Comparison of ENCODE assay signal across 13 cellular contexts in the genomic region with DNA sequence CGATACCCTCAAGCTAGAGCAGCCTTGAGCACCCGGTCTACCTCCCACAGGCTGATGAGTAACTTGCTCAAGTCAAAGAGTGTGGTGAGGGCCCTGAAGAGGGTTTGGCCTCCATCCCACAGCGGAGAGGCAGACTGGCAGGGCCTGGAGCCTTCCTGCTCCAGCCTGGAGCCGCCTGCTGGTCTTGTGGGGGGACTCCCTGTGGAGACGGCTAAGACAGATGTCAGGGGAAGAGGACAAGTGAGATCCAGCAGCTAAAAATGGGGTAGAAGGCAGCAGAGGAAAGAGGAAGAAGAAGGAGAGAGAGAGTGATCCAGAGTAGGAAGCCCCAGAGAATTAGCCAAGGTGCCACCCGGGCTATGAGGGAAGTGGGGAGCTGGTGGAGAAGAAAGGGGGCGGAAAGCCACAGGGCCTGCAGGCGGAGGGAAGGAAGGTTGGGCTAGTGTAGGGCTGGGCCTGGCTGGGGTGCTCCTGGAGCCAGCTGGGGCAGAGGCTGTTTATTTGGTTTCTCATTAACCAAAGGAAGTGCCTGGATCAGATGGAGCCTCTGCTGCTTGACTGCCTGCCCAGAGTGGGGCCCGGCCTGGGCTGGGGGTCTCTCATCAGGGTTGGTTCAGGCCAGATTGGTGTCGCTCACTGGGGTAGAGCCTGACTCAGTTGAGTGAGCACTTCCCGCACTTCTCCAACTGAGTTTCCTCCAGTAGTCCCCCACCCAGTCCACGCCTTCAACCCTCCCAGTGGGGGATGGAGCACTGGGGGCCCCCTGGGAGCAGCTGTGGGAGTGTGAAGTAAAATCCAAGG. TPM values are rescaled to one million over a fixed set of nuclear protein-coding genes. Genes with fewer than 3 reads are reported as not detected.
A peak's percentile ranks its signal among the peaks of the same experiment; 100 is the strongest.
DNase-seq lines count a peak whose midpoint lies in the region; ATAC-seq and TF ChIP-seq lines count a peak whose summit lies in the region.
"Had no signal": no experiment of that assay in that cellular context is flagged by ENCODE, and none has a peak within 500 bp of the region (broad histone marks: within the 10 kb centered on the region; RNA-seq: fewer than 3 reads in every experiment).

No MANE protein-coding gene starts in this region.

- no peak for TF ChIP-seq POLR2A in esophagus squamous epithelium (IDR thresholded peaks at IDR 0.05)

- H3K27me3 Mint-ChIP-seq in naive thymus-derived CD4-positive, alpha-beta T cell, result no peaks in the 10 kb centered on the region
- peaks cover 2% of the 10 kb centered on the region; the same call in 1 of the 2 replicates for H3K27me3 Mint-ChIP-seq in HFFc6 (ENCODE audit: insufficient read depth)
- H3K27me3 Mint-ChIP-seq: naive B cell had no signal

- no peaks in the 10 kb centered on the region for H3K9me3 ChIP-seq in esophagus squamous epithelium
- no peaks in the 10 kb centered on the region for H3K9me3 ChIP-seq in naive thymus-derived CD4-positive, alpha-beta T cell (ENCODE audit: control insufficient read depth in 2 of 3, low read length in 3 of 3)
- H3K9me3 ChIP-seq: gastrocnemius medialis had no signal

- H3K4me1 Mint-ChIP-seq in naive thymus-derived CD4-positive, alpha-beta T cell, result no peaks in the 10 kb centered on the region
- no peaks in the 10 kb centered on the region for H3K4me1 Mint-ChIP-seq in HFFc6 (ENCODE audit: low read depth)

- no peak for TF ChIP-seq CTCF in esophagus squamous epithelium (IDR thresholded peaks at IDR 0.05)
- TF ChIP-seq CTCF in HFFc6 (IDR thresholded peaks at IDR 0.05), result no peak

- peak overlapping the region in 1 of 9 donors; percentile 13 for H3K27ac Mint-ChIP-seq in naive thymus-derived CD4-positive, alpha-beta T cell
- H3K27ac Mint-ChIP-seq in HFFc6, result no peak overlapping the region
- H3K27ac Mint-ChIP-seq: naive B cell had no signal

- peak; percentile 32 for ATAC-seq in naive thymus-derived CD4-positive, alpha-beta T cell
- no peak for ATAC-seq in GM21825 (IDR thresholded peaks at IDR 0.05; ENCODE audit: unreplicated experiment)
- ATAC-seq: gastrocnemius medialis had no signal

- H3K27me3 ChIP-seq in esophagus squamous epithelium, result no peaks in the 10 kb centered on the region
- H3K27me3 ChIP-seq in naive thymus-derived CD4-positive, alpha-beta T cell (ENCODE audit: control insufficient read depth in 2 of 2, insufficient read depth in 2 of 2, low read length in 2 of 2), result no peaks in the 10 kb centered on the region
- H3K27me3 ChIP-seq: gastrocnemius medialis had no signal

- intact Hi-C loops in esophagus squamous epithelium (cut with DNase I), result no loop called here
- intact Hi-C loops in naive thymus-derived CD4-positive, alpha-beta T cell (cut with micrococcal nuclease), result no loop called here

- peaks cover 0 to 54% (median 16%) of the 10 kb centered on the region in 3 donors for H3K4me1 ChIP-seq in esophagus squamous epithelium
- no peaks in the 10 kb centered on the region for H3K4me1 ChIP-seq in naive thymus-derived CD4-positive, alpha-beta T cell (ENCODE audit: control insufficient read depth in 2 of 2, insufficient read depth in 2 of 2, low read length in 2 of 2)
- H3K4me1 ChIP-seq: gastrocnemius medialis had no signal

- peaks cover 0 to 11% (median 0%) of the 10 kb centered on the region in 5 donors for H3K36me3 Mint-ChIP-seq in naive thymus-derived CD4-positive, alpha-beta T cell
- H3K36me3 Mint-ChIP-seq in HFFc6 (ENCODE audit: low read depth), result no peaks in the 10 kb centered on the region
- H3K36me3 Mint-ChIP-seq: naive B cell had no signal

- no peak overlapping the region for H3K4me3 Mint-ChIP-seq in naive thymus-derived CD4-positive, alpha-beta T cell
- no peak overlapping the region for H3K4me3 Mint-ChIP-seq in HFFc6
- H3K4me3 Mint-ChIP-seq: naive B cell had no signal

- peak overlapping the region; percentile 65 to 74 (median 66) for H3K27ac ChIP-seq in esophagus squamous epithelium
- H3K27ac ChIP-seq in naive thymus-derived CD4-positive, alpha-beta T cell (ENCODE audit: low read depth, low read length), result no peak overlapping the region
- H3K27ac ChIP-seq: gastrocnemius medialis had no signal

- H3K4me3 ChIP-seq in esophagus squamous epithelium, result no peak overlapping the region
- no peak overlapping the region for H3K4me3 ChIP-seq in naive thymus-derived CD4-positive, alpha-beta T cell (ENCODE audit: low read length)
- H3K4me3 ChIP-seq: gastrocnemius medialis had no signal

- peak; percentile 59 for DNase-seq in DMS79 treated with DMSO at 0.1 percent for 48 hours (lab: John Stamatoyannopoulos, UW)
- peak; percentile 51 for DNase-seq in RPMI7951 (ENCODE audit: low read depth)
- DNase-seq in esophagus squamous epithelium (lab: John Stamatoyannopoulos, UW), result no peak
- DNase-seq in naive thymus-derived CD4-positive, alpha-beta T cell, result no peak
- DNase-seq in NCI-H1417 treated with DMSO at 0.1 percent for 48 hours (lab: John Stamatoyannopoulos, UW), result no peak
- DNase-seq in activated CD4-positive, alpha-beta T cell treated with anti-CD3 and anti-CD28 coated beads for 4 hours, result no peak
- DNase-seq in HFFc6, result no peak
- DNase-seq: amygdala; gastrocnemius medialis; naive B cell; NCI-H2227 treated with DMSO at 0.1 percent for 48 hours; stimulated activated CD4-positive, alpha-beta T cell treated with anti-CD3 and anti-CD28 coated beads, Interleukin-4, amount 100 ng/mL, for 1 hour had no signal

- POLR2A ChIA-PET in naive thymus-derived CD4-positive, alpha-beta T cell (lab: Charles Lee), result no interaction called here

- no peaks in the 10 kb centered on the region for H3K9me3 Mint-ChIP-seq in naive thymus-derived CD4-positive, alpha-beta T cell
- no peaks in the 10 kb centered on the region for H3K9me3 Mint-ChIP-seq in HFFc6

- 50 to 69% methylated on average over 3 to 7 of the region's 12 CpGs for WGBS in esophagus squamous epithelium, 2 donors

- peaks cover 0 to 33% (median 7%) of the 10 kb centered on the region in 3 donors for H3K36me3 ChIP-seq in esophagus squamous epithelium
- H3K36me3 ChIP-seq in naive thymus-derived CD4-positive, alpha-beta T cell (ENCODE audit: control insufficient read depth in 2 of 3, insufficient read depth in 3 of 3, low read length in 3 of 3), result peaks cover 0 to 21% (median 0%) of the 10 kb centered on the region in 3 experiments

- CTCF ChIA-PET in naive thymus-derived CD4-positive, alpha-beta T cell (lab: Charles Lee), result no interaction called here

RNA-seq across cellular contexts. Expression of a gene that starts 14.2 kb away (rescaled TPM):
- 10.1 and 15.1 TPM in 2 replicates for total RNA-seq in RPMI7951 (2014; rRNA removed; shearing (Covaris generic))
- total RNA-seq in esophagus squamous epithelium, result 10 to 100 TPM; 40.4 to 53.4 (median 46.7) TPM
- total RNA-seq in naive thymus-derived CD4-positive, alpha-beta T cell, result 1 to 10 TPM; 2.6 to 4.8 (median 4.1) TPM
- polyA plus RNA-seq in naive thymus-derived CD4-positive, alpha-beta T cell, result 1 to 10 TPM; 4.1 to 5.1 TPM
- 1 to 10 TPM; 4.2 to 4.8 (median 4.5) TPM for total RNA-seq in HFFc6 (2021; fragmentation: NEBNext Ultra II Directional; extraction: Animal tissue kit (Norgen Biotek cat#: 25700))

Comparison
In these comparisons a context has a peak if more than half of its experiments do, and no peak if none do; other contexts are left out.
1. DNase-seq: peak in DMS79 treated with DMSO at 0.1 percent for 48 hours (single experiment) and RPMI7951 (single experiment); none in esophagus squamous epithelium (single experiment), naive thymus-derived CD4-positive, alpha-beta T cell (0 of 9), NCI-H1417 treated with DMSO at 0.1 percent for 48 hours (single experiment), activated CD4-positive, alpha-beta T cell treated with anti-CD3 and anti-CD28 coated beads for 4 hours (0 of 2) and HFFc6 (single experiment).